9 cellular contexts compared by ENCODE assay signal in the genomic region with DNA sequence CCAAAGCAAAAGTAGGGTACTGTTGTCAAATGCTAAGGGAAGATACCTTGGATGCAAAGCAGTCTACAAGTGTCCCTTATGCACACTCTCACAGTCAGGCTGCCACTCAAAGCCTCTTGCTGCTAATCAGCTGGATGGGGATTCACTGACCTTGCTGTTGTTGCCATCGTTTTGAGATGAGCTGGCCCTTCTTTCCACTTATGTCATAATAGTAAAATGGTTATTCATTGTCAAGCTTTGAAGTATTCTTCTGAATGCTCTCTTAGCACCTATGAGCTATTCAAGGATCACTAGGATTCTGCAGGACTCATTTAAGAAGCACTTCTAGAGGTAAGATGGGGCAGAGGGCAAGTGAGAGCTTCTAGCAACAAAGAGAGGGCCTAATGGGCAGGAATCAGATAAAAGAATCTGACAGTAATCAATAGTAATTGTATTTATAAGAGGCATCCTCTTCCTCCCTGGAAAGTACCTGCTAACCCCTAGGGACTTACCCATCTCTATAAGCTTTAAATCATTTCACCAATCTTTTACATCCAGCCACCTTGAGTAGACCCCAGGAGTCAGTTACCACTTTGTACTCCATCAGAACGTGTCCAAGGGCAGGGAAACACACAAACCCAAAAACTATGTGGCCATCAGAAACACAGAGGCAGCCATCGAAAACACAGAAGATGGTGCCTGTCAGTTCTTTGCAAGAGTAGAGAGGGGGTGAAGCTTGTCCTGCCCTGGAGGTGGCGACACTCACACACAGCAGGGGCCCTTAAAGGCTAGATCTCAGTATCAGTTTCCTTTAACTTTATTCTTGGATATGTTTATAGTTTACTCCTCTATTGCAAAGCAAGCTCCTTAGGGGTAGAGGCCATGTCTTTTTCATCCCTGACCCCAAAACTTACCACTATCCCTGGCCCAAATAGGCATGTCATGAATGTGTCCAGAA.
DNase-seq lines count a peak whose midpoint lies in the region; ATAC-seq and TF ChIP-seq lines count a peak whose summit lies in the region.
"Had no signal": no experiment of that assay in that cellular context is flagged by ENCODE, and none has a peak within 500 bp of the region (broad histone marks: within the 10 kb centered on the region; RNA-seq: fewer than 3 reads in every experiment).

No MANE protein-coding gene starts in this region.

- no peak for TF ChIP-seq POLR2A in esophagus muscularis mucosa (IDR thresholded peaks at IDR 0.05; ENCODE audit: low read depth)
- TF ChIP-seq POLR2A in prostate gland (IDR thresholded peaks at IDR 0.05) = no peak

- H3K9me3 ChIP-seq in esophagus muscularis mucosa (no peaks in the 10 kb centered on the region), prostate gland (no peaks in the 10 kb centered on the region)

- H3K27ac ChIP-seq in esophagus muscularis mucosa (replicated peaks in 1 of 4) (no peak overlapping the region), prostate gland (no peak overlapping the region)

- WGBS in esophagus muscularis mucosa = 80% methylated on average over 4 of the region's 4 CpGs
- 77% methylated on average over 4 of the region's 4 CpGs for WGBS in prostate gland

- peaks cover 25% of the 10 kb centered on the region for H3K4me1 Mint-ChIP-seq in WTC11

- ATAC-seq in GM21619 (IDR thresholded peaks at IDR 0.05; ENCODE audit: unreplicated experiment) (peak; percentile 80), WTC11 (peak; percentile 72; the same call in 1 of the 2 replicates)

- no peak overlapping the region for H3K4me3 Mint-ChIP-seq in WTC11
- H3K4me3 Mint-ChIP-seq: activated B cell treated with CpG ODN at 0.5 μM for 24 hours had no signal

- POLR2A ChIA-PET in WTC11 (lab: Charles Lee) = no interaction called here

- TF ChIP-seq CTCF in WTC11 (IDR thresholded peaks at IDR 0.05) (no peak), esophagus muscularis mucosa (IDR thresholded peaks at IDR 0.05) (peak in 2 of 3 experiments; percentile 17 to 55), prostate gland (IDR thresholded peaks at IDR 0.05) (peak in 3 of 4 experiments; percentile 29 to 49 (median 43))

- no peak overlapping the region for H3K4me3 ChIP-seq in esophagus muscularis mucosa
- H3K4me3 ChIP-seq in prostate gland = no peak overlapping the region

- H3K36me3 Mint-ChIP-seq in WTC11 = no peaks in the 10 kb centered on the region

- H3K9me3 Mint-ChIP-seq in WTC11 = no peaks in the 10 kb centered on the region
- H3K9me3 Mint-ChIP-seq: activated B cell treated with CpG ODN at 0.5 μM for 24 hours had no signal

- no peaks in the 10 kb centered on the region; the same call in 1 of the 2 replicates for H3K27me3 Mint-ChIP-seq in WTC11 (ENCODE audit: low read depth)

- TF ChIP-seq EP300 in esophagus muscularis mucosa (IDR thresholded peaks at IDR 0.05) = no peak

- H3K4me1 ChIP-seq in esophagus muscularis mucosa (peaks cover 0 to 31% (median 21%) of the 10 kb centered on the region in 4 donors), prostate gland (replicated peaks) (no peaks in the 10 kb centered on the region)

- CTCF ChIA-PET in WTC11 (lab: Charles Lee) = interaction anchor here (0.6 to 2.1 kb wide), 10 partner anchors 9 to 687 kb away, joined by 3 to 15 read pairs (median 3); no protein-coding TSS in a partner anchor

- intact Hi-C loops in esophagus muscularis mucosa (cut with DNase I) = loop anchor here (10.0 kb wide), 1 partner anchor 476 kb away; no protein-coding TSS in a partner anchor
- intact Hi-C loops in prostate gland (cut with DNase I) = loop anchor here (5.0 kb wide), 1 partner anchor 474 kb away; no protein-coding TSS in a partner anchor

- peak; percentile 7 for DNase-seq in GDM1 (lab: John Stamatoyannopoulos, UW)
- peak; percentile 15 for DNase-seq in HuH-7.5 (ENCODE audit: low spot score)
- DNase-seq in WTC11 (ENCODE audit: low spot score) = peak; percentile 20
- DNase-seq in esophagus muscularis mucosa (ENCODE audit: extremely low spot score) = no peak
- DNase-seq in prostate gland (ENCODE audit: low spot score) = peak; percentile 12
- no peak for DNase-seq in Ammon's horn (ENCODE audit: low spot score)
- DNase-seq in GF-D8 (lab: John Stamatoyannopoulos, UW) = no peak
- DNase-seq: activated B cell treated with CpG ODN at 0.5 μM for 24 hours had no signal

- no peaks in the 10 kb centered on the region for H3K36me3 ChIP-seq in esophagus muscularis mucosa
- no peaks in the 10 kb centered on the region for H3K36me3 ChIP-seq in prostate gland

- H3K27ac Mint-ChIP-seq in WTC11 = no peak overlapping the region
- H3K27ac Mint-ChIP-seq: activated B cell treated with CpG ODN at 0.5 μM for 24 hours had no signal

- H3K27me3 ChIP-seq in esophagus muscularis mucosa = no peaks in the 10 kb centered on the region
- no peaks in the 10 kb centered on the region for H3K27me3 ChIP-seq in prostate gland (replicated peaks; ENCODE audit: insufficient read depth)

TF ChIP-seq in WTC11, 78 proteins besides CTCF, POLR2A, EP300 and RAD21:
- TF ChIP-seq, protein P1, sequence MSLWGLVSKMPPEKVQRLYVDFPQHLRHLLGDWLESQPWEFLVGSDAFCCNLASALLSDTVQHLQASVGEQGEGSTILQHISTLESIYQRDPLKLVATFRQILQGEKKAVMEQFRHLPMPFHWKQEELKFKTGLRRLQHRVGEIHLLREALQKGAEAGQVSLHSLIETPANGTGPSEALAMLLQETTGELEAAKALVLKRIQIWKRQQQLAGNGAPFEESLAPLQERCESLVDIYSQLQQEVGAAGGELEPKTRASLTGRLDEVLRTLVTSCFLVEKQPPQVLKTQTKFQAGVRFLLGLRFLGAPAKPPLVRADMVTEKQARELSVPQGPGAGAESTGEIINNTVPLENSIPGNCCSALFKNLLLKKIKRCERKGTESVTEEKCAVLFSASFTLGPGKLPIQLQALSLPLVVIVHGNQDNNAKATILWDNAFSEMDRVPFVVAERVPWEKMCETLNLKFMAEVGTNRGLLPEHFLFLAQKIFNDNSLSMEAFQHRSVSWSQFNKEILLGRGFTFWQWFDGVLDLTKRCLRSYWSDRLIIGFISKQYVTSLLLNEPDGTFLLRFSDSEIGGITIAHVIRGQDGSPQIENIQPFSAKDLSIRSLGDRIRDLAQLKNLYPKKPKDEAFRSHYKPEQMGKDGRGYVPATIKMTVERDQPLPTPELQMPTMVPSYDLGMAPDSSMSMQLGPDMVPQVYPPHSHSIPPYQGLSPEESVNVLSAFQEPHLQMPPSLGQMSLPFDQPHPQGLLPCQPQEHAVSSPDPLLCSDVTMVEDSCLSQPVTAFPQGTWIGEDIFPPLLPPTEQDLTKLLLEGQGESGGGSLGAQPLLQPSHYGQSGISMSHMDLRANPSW (CRISPR knock-in tag; conservative IDR thresholded peaks at IDR 0.05; ENCODE audit: low read depth) = no peak
- TF ChIP-seq, protein P2, sequence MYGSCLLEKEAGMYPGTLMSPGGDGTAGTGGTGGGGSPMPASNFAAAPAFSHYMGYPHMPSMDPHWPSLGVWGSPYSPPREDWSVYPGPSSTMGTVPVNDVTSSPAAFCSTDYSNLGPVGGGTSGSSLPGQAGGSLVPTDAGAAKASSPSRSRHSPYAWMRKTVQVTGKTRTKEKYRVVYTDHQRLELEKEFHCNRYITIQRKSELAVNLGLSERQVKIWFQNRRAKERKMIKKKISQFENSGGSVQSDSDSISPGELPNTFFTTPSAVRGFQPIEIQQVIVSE (CRISPR knock-in tag; IDR thresholded peaks at IDR 0.05; ENCODE audit: borderline replicate concordance) = no peak
- TF ChIP-seq ZNF232 (CRISPR knock-in tag; IDR thresholded peaks at IDR 0.05) (no peak), GABPB1 (CRISPR knock-in tag; IDR thresholded peaks at IDR 0.05) (no peak), ZNF263 (CRISPR knock-in tag; IDR thresholded peaks at IDR 0.05; ENCODE audit: low read depth) (no peak), NFE2L1 (CRISPR knock-in tag; IDR thresholded peaks at IDR 0.05) (no peak), TCF7 (CRISPR knock-in tag; IDR thresholded peaks at IDR 0.05; ENCODE audit: low read depth) (no peak)
- TF ChIP-seq, protein P3, sequence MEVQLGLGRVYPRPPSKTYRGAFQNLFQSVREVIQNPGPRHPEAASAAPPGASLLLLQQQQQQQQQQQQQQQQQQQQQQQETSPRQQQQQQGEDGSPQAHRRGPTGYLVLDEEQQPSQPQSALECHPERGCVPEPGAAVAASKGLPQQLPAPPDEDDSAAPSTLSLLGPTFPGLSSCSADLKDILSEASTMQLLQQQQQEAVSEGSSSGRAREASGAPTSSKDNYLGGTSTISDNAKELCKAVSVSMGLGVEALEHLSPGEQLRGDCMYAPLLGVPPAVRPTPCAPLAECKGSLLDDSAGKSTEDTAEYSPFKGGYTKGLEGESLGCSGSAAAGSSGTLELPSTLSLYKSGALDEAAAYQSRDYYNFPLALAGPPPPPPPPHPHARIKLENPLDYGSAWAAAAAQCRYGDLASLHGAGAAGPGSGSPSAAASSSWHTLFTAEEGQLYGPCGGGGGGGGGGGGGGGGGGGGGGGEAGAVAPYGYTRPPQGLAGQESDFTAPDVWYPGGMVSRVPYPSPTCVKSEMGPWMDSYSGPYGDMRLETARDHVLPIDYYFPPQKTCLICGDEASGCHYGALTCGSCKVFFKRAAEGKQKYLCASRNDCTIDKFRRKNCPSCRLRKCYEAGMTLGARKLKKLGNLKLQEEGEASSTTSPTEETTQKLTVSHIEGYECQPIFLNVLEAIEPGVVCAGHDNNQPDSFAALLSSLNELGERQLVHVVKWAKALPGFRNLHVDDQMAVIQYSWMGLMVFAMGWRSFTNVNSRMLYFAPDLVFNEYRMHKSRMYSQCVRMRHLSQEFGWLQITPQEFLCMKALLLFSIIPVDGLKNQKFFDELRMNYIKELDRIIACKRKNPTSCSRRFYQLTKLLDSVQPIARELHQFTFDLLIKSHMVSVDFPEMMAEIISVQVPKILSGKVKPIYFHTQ (CRISPR knock-in tag; IDR thresholded peaks at IDR 0.05) = no peak

Comparison
In these comparisons a context has a peak if more than half of its experiments do, and no peak if none do; other contexts are left out.
1. DNase-seq: peak in GDM1 (single experiment), HuH-7.5 (single experiment), WTC11 (single experiment) and prostate gland (single experiment); none in esophagus muscularis mucosa (single experiment), Ammon's horn (single experiment) and GF-D8 (single experiment).